In the genomic region with DNA sequence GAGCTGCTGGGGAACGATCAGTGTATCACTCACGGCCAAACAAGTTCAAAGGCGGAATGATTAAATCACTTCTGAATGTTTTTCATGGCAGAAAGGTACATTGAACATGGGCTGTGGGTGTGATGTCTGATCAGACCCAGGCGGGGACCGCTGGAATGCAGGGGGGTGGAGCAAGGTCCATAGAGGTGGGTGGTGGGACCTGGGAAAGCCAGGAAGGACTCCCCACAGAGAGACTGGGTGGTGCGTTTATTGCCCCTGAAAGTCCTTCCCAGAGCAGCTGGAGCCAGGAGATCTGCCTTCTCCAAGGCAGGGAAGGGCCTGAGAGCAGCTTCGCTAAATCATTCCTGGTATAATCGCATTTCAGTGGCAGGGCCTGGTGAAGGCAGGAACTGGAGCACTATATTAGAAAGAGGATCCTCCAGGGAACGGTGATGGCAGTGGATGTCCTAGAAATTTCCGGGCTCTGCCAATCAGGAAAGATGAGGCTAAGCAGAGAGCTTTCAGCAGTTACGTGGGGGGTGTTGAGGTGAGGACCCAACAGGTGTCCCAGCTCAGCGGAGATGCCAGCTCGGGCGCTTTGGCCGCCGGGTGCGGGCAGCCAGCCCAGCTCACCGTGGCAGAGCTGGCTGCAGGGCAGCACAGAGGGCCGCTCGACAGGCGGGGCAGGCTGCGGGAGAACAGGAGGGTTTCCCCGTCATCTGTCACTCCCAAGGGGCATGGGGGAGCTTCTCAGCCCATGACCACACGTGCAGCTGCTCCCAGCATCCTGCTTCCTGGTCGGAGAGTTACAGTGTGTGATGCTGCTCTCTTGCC, we compare ENCODE assay signal across 1 cellular context.
TF ChIP-seq lines count a peak whose summit lies in the region.

No MANE protein-coding gene starts in this region.

TF ChIP-seq in GM23338, 12 proteins besides CTCF, POLR2A, EP300 and RAD21 (continued from another document):
- TF ChIP-seq, protein P1, sequence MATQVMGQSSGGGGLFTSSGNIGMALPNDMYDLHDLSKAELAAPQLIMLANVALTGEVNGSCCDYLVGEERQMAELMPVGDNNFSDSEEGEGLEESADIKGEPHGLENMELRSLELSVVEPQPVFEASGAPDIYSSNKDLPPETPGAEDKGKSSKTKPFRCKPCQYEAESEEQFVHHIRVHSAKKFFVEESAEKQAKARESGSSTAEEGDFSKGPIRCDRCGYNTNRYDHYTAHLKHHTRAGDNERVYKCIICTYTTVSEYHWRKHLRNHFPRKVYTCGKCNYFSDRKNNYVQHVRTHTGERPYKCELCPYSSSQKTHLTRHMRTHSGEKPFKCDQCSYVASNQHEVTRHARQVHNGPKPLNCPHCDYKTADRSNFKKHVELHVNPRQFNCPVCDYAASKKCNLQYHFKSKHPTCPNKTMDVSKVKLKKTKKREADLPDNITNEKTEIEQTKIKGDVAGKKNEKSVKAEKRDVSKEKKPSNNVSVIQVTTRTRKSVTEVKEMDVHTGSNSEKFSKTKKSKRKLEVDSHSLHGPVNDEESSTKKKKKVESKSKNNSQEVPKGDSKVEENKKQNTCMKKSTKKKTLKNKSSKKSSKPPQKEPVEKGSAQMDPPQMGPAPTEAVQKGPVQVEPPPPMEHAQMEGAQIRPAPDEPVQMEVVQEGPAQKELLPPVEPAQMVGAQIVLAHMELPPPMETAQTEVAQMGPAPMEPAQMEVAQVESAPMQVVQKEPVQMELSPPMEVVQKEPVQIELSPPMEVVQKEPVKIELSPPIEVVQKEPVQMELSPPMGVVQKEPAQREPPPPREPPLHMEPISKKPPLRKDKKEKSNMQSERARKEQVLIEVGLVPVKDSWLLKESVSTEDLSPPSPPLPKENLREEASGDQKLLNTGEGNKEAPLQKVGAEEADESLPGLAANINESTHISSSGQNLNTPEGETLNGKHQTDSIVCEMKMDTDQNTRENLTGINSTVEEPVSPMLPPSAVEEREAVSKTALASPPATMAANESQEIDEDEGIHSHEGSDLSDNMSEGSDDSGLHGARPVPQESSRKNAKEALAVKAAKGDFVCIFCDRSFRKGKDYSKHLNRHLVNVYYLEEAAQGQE (IDR thresholded peaks at IDR 0.05; ENCODE audit: unreplicated experiment): no peak
- TF ChIP-seq STAT1 (IDR thresholded peaks at IDR 0.05; ENCODE audit: unreplicated experiment) (no peak), EZH2phosphoT487 (IDR thresholded peaks at IDR 0.05; ENCODE audit: unreplicated experiment) (no peak), ZNF114 (CRISPR knock-in tag; IDR thresholded peaks at IDR 0.05) (no peak), EZH2 (IDR thresholded peaks at IDR 0.05; ENCODE audit: low read depth, unreplicated experiment) (no peak)
- TF ChIP-seq, protein P2, sequence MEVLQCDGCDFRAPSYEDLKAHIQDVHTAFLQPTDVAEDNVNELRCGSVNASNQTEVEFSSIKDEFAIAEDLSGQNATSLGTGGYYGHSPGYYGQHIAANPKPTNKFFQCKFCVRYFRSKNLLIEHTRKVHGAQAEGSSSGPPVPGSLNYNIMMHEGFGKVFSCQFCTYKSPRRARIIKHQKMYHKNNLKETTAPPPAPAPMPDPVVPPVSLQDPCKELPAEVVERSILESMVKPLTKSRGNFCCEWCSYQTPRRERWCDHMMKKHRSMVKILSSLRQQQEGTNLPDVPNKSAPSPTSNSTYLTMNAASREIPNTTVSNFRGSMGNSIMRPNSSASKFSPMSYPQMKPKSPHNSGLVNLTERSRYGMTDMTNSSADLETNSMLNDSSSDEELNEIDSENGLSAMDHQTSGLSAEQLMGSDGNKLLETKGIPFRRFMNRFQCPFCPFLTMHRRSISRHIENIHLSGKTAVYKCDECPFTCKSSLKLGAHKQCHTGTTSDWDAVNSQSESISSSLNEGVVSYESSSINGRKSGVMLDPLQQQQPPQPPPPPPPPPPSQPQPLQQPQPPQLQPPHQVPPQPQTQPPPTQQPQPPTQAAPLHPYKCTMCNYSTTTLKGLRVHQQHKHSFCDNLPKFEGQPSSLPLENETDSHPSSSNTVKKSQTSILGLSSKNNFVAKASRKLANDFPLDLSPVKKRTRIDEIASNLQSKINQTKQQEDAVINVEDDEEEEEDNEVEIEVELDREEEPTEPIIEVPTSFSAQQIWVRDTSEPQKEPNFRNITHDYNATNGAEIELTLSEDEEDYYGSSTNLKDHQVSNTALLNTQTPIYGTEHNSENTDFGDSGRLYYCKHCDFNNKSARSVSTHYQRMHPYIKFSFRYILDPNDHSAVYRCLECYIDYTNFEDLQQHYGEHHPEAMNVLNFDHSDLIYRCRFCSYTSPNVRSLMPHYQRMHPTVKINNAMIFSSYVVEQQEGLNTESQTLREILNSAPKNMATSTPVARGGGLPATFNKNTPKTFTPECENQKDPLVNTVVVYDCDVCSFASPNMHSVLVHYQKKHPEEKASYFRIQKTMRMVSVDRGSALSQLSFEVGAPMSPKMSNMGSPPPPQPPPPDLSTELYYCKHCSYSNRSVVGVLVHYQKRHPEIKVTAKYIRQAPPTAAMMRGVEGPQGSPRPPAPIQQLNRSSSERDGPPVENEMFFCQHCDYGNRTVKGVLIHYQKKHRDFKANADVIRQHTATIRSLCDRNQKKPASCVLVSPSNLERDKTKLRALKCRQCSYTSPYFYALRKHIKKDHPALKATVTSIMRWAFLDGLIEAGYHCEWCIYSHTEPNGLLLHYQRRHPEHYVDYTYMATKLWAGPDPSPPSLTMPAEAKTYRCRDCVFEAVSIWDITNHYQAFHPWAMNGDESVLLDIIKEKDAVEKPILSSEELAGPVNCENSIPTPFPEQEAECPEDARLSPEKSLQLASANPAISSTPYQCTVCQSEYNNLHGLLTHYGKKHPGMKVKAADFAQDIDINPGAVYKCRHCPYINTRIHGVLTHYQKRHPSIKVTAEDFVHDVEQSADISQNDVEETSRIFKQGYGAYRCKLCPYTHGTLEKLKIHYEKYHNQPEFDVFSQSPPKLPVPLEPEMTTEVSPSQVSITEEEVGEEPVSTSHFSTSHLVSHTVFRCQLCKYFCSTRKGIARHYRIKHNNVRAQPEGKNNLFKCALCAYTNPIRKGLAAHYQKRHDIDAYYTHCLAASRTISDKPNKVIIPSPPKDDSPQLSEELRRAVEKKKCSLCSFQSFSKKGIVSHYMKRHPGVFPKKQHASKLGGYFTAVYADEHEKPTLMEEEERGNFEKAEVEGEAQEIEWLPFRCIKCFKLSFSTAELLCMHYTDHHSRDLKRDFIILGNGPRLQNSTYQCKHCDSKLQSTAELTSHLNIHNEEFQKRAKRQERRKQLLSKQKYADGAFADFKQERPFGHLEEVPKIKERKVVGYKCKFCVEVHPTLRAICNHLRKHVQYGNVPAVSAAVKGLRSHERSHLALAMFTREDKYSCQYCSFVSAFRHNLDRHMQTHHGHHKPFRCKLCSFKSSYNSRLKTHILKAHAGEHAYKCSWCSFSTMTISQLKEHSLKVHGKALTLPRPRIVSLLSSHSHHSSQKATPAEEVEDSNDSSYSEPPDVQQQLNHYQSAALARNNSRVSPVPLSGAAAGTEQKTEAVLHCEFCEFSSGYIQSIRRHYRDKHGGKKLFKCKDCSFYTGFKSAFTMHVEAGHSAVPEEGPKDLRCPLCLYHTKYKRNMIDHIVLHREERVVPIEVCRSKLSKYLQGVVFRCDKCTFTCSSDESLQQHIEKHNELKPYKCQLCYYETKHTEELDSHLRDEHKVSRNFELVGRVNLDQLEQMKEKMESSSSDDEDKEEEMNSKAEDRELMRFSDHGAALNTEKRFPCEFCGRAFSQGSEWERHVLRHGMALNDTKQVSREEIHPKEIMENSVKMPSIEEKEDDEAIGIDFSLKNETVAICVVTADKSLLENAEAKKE (CRISPR knock-in tag; IDR thresholded peaks at IDR 0.05): no peak
- TF ChIP-seq, protein P3, sequence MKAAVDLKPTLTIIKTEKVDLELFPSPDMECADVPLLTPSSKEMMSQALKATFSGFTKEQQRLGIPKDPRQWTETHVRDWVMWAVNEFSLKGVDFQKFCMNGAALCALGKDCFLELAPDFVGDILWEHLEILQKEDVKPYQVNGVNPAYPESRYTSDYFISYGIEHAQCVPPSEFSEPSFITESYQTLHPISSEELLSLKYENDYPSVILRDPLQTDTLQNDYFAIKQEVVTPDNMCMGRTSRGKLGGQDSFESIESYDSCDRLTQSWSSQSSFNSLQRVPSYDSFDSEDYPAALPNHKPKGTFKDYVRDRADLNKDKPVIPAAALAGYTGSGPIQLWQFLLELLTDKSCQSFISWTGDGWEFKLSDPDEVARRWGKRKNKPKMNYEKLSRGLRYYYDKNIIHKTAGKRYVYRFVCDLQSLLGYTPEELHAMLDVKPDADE (IDR thresholded peaks at IDR 0.05): no peak
